ENCODE assay signal across 23 cellular contexts in genomic region chr6:89251170-89251569, GRCh38. TPM values are rescaled to one million over a fixed set of nuclear protein-coding genes. Genes with fewer than 3 reads are reported as not detected.
"Had no signal": no experiment of that assay in that cellular context is flagged by ENCODE, and none has a peak within 500 bp of the region (broad histone marks: within the 10 kb centered on the region; RNA-seq: fewer than 3 reads in every experiment).

No MANE protein-coding gene starts in this region.

- ATAC-seq: activated naive CD8-positive, alpha-beta T cell treated with anti-CD3 and anti-CD28 coated beads, Interleukin-2, amount 50 U/mL, for 24 hours; activated T-cell treated with anti-CD3 and anti-CD28 coated beads, Interleukin-2, amount 50 U/mL, for 4 hours; effector memory CD8-positive, alpha-beta T cell; gastrocnemius medialis; left colon; natural killer cell; right lobe of liver had no signal

- DNase-seq: activated CD4-positive, alpha-beta memory T cell treated with anti-CD3 and anti-CD28 coated beads for 36 hours; activated CD4-positive, alpha-beta T cell treated with anti-CD3 and anti-CD28 coated beads, Interleukin-2, amount 10 ng/mL, durations not matched to agents 24 days and 14 days; activated CD4-positive, CD25-positive, alpha-beta regulatory T cell treated with anti-CD3 and anti-CD28 coated beads, Interleukin-2, amount 50 U/mL, for 72 hours; activated naive CD8-positive, alpha-beta T cell treated with anti-CD3 and anti-CD28 coated beads, Interleukin-2, amount 50 U/mL, for 24 hours; activated T-cell treated with anti-CD3 and anti-CD28 coated beads, Interleukin-2, amount 50 U/mL, for 4 hours; amygdala; effector memory CD8-positive, alpha-beta T cell; esophagus squamous epithelium; gastrocnemius medialis; glutamatergic neuron; left colon; mesendoderm; natural killer cell; occipital lobe; right lobe of liver; stimulated activated CD4-positive, alpha-beta T cell treated with anti-CD3 and anti-CD28 coated beads, Interleukin-2, amount 100 ng/mL, for 48 hours; stimulated activated naive CD4-positive, alpha-beta T cell treated with Interleukin-2 at 50 U/mL for 16 hours; T-helper 2 cell had no signal

- H3K27ac ChIP-seq: esophagus squamous epithelium, gastrocnemius medialis, neural progenitor cell, right lobe of liver, tibial nerve had no signal

- H3K9ac ChIP-seq: neural progenitor cell had no signal

- H3K4me2 ChIP-seq: neural progenitor cell had no signal

- H3K36me3 ChIP-seq: esophagus squamous epithelium, gastrocnemius medialis, neural progenitor cell, right lobe of liver, tibial nerve had no signal

- H3K27me3 ChIP-seq: esophagus squamous epithelium, gastrocnemius medialis, neural progenitor cell, right lobe of liver, tibial nerve had no signal

- H2AFZ ChIP-seq: neural progenitor cell had no signal

- H3K4me3 ChIP-seq: esophagus squamous epithelium, gastrocnemius medialis, neural progenitor cell, right lobe of liver, tibial nerve had no signal

- H3K4me1 ChIP-seq: esophagus squamous epithelium, gastrocnemius medialis, neural progenitor cell, right lobe of liver, tibial nerve had no signal

- H3K9me3 ChIP-seq: esophagus squamous epithelium, gastrocnemius medialis, right lobe of liver, tibial nerve had no signal

RNA-seq across cellular contexts. Expression of gene GABRR1, which starts 34.0 kb away (rescaled TPM):
- total RNA-seq: activated CD4-positive, alpha-beta memory T cell treated with anti-CD3 and anti-CD28 coated beads for 36 hours; activated CD4-positive, alpha-beta T cell treated with anti-CD3 and anti-CD28 coated beads, Interleukin-2, amount 10 ng/mL, durations not matched to agents 24 days and 14 days; activated T-cell treated with anti-CD3 and anti-CD28 coated beads, Interleukin-2, amount 50 U/mL, for 4 hours; activated T-helper 2 cell treated with anti-CD3 and anti-CD28 coated beads, Interferon-gamma antibody, Interleukin-2, Interleukin-4, amounts not matched to agents 10 μg/mL and 5 μg/mL and 100 μg/mL, durations not matched to agents 14 hours and 24 hours and 36 hours; occipital lobe; right lobe of liver; temporal lobe; tibial nerve; urinary bladder had no signal
